ENCODE assay signal across 1 cellular context in genomic region chr3:157493627-157494550, GRCh38.
TF ChIP-seq lines count a peak whose summit lies in the region.

No MANE protein-coding gene starts in this region.

TF ChIP-seq in endothelial cell of umbilical vein, 7 proteins besides CTCF, POLR2A, EP300 and RAD21:
- TF ChIP-seq MAX (IDR thresholded peaks at IDR 0.05; ENCODE audit: insufficient read depth, insufficient read length) (no peak), POLR2AphosphoS5 (IDR thresholded peaks at IDR 0.05; ENCODE audit: insufficient read depth, low read depth, low read length) (no peak), GATA2 (IDR thresholded peaks at IDR 0.05; ENCODE audit: insufficient read depth, insufficient read length, low read depth, low read length) (no peak), MYC (IDR thresholded peaks at IDR 0.05; ENCODE audit: low read depth, low read length) (no peak), JUN (IDR thresholded peaks at IDR 0.05; ENCODE audit: borderline replicate concordance, insufficient read depth, insufficient read length, low read depth) (no peak), EZH2 (IDR thresholded peaks at IDR 0.05; ENCODE audit: borderline replicate concordance, low read depth, low read length, severe bottlenecking) (no peak), FOS (IDR thresholded peaks at IDR 0.05; ENCODE audit: borderline replicate concordance, insufficient read depth, low read length) (peak; percentile 17)
